In the genomic region with DNA sequence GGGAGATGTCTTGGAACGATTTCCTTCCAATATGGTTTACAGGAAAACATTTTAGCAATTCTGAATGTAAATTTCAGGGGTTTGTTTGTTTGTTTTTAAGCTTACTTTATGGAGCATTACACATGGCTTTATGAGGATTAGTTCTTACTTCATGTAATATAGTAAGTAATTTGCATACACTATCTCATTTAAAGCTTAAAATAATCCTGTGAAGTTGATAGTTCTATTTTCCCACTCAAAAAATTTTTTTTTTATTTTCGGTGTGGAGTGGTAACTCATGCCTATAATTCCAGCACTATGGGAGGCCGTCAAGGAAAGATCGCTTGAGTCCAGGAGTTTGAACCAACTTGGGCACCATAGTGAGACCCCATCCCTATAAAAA, we compare ENCODE assay signal across 21 cellular contexts.
"Had no signal": no experiment of that assay in that cellular context is flagged by ENCODE, and none has a peak within 500 bp of the region (broad histone marks: within the 10 kb centered on the region; RNA-seq: fewer than 3 reads in every experiment).

No MANE protein-coding gene starts in this region.

- H3K4me1 ChIP-seq: prostate gland, spleen, vagina had no signal

- H3K4me3 ChIP-seq: prostate gland, spleen, thoracic aorta, vagina had no signal

- H3K36me3 ChIP-seq: prostate gland, spleen, thoracic aorta, vagina had no signal

- H3K27ac ChIP-seq: prostate gland, spleen, thoracic aorta, vagina had no signal

- H3K9me3 ChIP-seq: prostate gland, spleen, thoracic aorta, vagina had no signal

- H3K27me3 ChIP-seq: vagina had no signal

- ATAC-seq: activated CD4-positive, alpha-beta T cell treated with anti-CD3 and anti-CD28 coated beads for 36 hours; activated T-cell treated with anti-CD3 and anti-CD28 coated beads, Interleukin-2, amount 50 U/mL, for 72 hours; left lobe of liver; natural killer cell; sciatic nerve; T-helper 17 cell had no signal

- DNase-seq: activated B cell treated with CpG ODN at 0.5 μM for 24 hours; activated CD4-positive, alpha-beta T cell treated with anti-CD3 and anti-CD28 coated beads for 36 hours; activated CD4-positive, alpha-beta T cell treated with anti-CD3 and anti-CD28 coated beads, Interleukin-2, amount 50 U/mL, for 48 hours; activated effector memory CD4-positive, alpha-beta T cell treated with Interleukin-2 at 50 U/mL for 16 hours; activated naive CD4-positive, alpha-beta T cell treated with anti-CD3 and anti-CD28 coated beads for 36 hours; activated naive CD8-positive, alpha-beta T cell treated with anti-CD3 and anti-CD28 coated beads, Interleukin-2, amount 10 ng/mL, durations not matched to agents 7 days and 5 days; activated T-cell treated with anti-CD3 and anti-CD28 coated beads, Interleukin-2, amount 50 U/mL, for 72 hours; amygdala; effector CD4-positive, alpha-beta T cell; erythroblast; immature natural killer cell; natural killer cell; spleen; stimulated activated CD4-positive, alpha-beta T cell treated with anti-CD3 and anti-CD28 coated beads, Interleukin-4, amount 100 ng/mL, for 1 hour; stimulated activated naive CD4-positive, alpha-beta T cell; T-helper 17 cell had no signal
